ENCODE assay signal across 21 cellular contexts in the genomic region with DNA sequence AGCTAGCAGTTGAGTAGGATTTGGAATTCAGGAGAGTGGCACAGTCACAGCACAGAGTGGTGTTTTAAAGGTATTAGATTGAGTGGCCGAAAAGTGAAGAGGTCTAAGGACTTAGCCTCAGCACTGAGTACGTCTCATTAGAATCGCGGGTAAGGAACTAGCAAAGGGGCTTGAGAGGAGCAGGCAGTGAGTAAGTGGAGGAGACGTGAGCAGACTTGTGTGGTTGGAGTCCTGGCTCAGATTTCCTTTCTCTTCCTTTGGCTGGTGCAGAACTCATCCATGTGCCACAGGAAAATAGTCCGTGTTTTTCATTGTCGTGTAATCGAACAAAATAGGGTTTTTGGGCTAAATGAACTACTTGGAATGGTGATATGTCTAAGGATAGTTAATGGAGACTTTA. TPM values are rescaled to one million over a fixed set of nuclear protein-coding genes. Genes with fewer than 3 reads are reported as not detected.
"Had no signal": no experiment of that assay in that cellular context is flagged by ENCODE, and none has a peak within 500 bp of the region (broad histone marks: within the 10 kb centered on the region; RNA-seq: fewer than 3 reads in every experiment).

No MANE protein-coding gene starts in this region.

- H3K27ac ChIP-seq: breast epithelium, gastroesophageal sphincter, heart right ventricle, lower lobe of right lung, parathyroid adenoma, tibial artery, uterus had no signal

- H3K9me3 Mint-ChIP-seq: activated naive CD8-positive, alpha-beta T cell treated with anti-CD3 and anti-CD28 coated beads, Interleukin-2, amount 10 ng/mL, durations not matched to agents 7 days and 5 days had no signal

- H2AFZ ChIP-seq: parathyroid adenoma had no signal

- H3K4me3 Mint-ChIP-seq: activated naive CD8-positive, alpha-beta T cell treated with anti-CD3 and anti-CD28 coated beads, Interleukin-2, amount 10 ng/mL, durations not matched to agents 7 days and 5 days had no signal

- DNase-seq: activated CD4-positive, alpha-beta T cell treated with anti-CD3 and anti-CD28 coated beads for 1 hour; activated CD8-positive, alpha-beta memory T cell treated with anti-CD3 and anti-CD28 coated beads for 24 hours; activated effector memory CD4-positive, alpha-beta T cell treated with Interleukin-2 at 50 U/mL for 16 hours; activated naive CD8-positive, alpha-beta T cell treated with anti-CD3 and anti-CD28 coated beads, Interleukin-2, amount 10 ng/mL, durations not matched to agents 7 days and 5 days; heart right ventricle; midbrain; stimulated activated CD4-positive, alpha-beta T cell treated with anti-CD3 and anti-CD28 coated beads, Interleukin-12 subunit alpha, Interleukin-12 subunit beta, amount 100 ng/mL, for 4 hours; stimulated activated CD4-positive, alpha-beta T cell treated with anti-CD3 and anti-CD28 coated beads, Interleukin-2, amount 100 ng/mL, for 24 hours; tibial artery; uterus had no signal

- H3K27me3 Mint-ChIP-seq: activated naive CD8-positive, alpha-beta T cell treated with anti-CD3 and anti-CD28 coated beads, Interleukin-2, amount 10 ng/mL, durations not matched to agents 7 days and 5 days had no signal

- H3K4me3 ChIP-seq: breast epithelium, gastroesophageal sphincter, heart right ventricle, lower lobe of right lung, tibial artery, uterus had no signal

- H3K27me3 ChIP-seq: breast epithelium, gastroesophageal sphincter, heart right ventricle, tibial artery, uterus had no signal

- ATAC-seq: gastroesophageal sphincter, heart right ventricle, lower lobe of right lung, SK-N-SH treated with all-trans-retinoic acid at 6 μM for 48 hours had no signal

- H3K4me1 ChIP-seq: parathyroid adenoma had no signal

- H3K9ac ChIP-seq: parathyroid adenoma had no signal

RNA-seq across cellular contexts. Expression of gene PRDM12, which starts 32.6 kb away (rescaled TPM):
- total RNA-seq: aorta; breast epithelium; dermis microvascular lymphatic vessel endothelial cell; gastroesophageal sphincter; heart right ventricle; lower lobe of right lung; myocyte; renal cortical epithelial cell; subcutaneous adipose tissue; T-helper 1 cell treated with Interleukin-12 subunit alpha and Interleukin-12 subunit beta and Interleukin-4 antibody, amounts not matched to agents 30 ng/mL and 1 ng/mL, for 36 hours; uterus had no signal
- polyA plus RNA-seq: aorta had no signal
